ENCODE assay signal across 8 cellular contexts in the genomic region with DNA sequence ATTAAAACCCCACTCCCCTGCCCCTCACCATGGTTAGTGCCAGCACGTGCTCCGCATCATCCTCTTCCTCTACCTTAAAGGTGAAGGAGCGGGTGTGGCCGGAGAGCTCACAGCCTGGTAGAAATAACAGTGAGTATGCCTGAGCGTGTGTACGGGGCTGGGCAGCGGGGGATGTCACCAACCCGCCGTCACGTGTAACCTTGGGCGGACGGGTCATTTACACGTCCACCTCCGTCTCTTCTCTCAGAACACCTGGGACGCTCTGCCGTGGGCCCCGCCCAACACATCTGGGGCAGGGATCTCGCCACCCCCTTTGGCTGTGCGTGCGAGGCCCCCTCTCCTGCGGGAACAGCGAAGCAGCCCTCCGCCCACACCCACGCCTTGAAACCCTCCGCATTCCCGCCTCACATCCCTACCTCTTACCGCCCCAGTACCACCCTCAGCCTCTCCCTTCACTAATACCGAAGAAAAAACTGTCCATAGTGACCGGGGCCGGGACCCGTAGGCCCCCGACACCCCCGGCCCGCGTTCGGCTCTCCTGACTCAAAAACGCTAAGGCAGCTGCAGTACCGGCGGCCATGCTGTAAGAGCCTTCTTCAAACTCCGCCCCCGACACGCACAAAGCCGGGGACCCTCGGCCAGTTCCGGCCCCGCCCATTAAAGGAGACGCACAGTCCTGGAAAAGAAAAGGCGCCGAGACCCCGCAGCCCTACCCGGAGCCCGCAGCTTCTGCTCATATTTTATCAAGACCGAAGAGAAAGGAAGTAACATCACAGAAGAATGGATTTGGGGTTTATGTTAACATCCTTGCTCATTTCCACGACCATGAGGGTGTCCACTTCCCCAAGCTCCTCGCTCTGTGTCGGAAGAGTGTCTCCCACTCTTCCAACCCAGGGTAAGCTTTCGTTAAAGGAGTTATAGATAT. TPM values are rescaled to one million over a fixed set of nuclear protein-coding genes. Genes with fewer than 3 reads are reported as not detected.
DNase-seq lines count a peak whose midpoint lies in the region; ATAC-seq, FAIRE-seq and TF ChIP-seq lines count a peak whose summit lies in the region.

A gene with protein sequence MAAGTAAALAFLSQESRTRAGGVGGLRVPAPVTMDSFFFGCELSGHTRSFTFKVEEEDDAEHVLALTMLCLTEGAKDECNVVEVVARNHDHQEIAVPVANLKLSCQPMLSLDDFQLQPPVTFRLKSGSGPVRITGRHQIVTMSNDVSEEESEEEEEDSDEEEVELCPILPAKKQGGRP (minus strand): TSS at position 636 of the 925 bp plus-strand sequence. CDS start 56 bp downstream, at position 580.

- H3K27ac ChIP-seq in HEK293 (ENCODE audit: extremely low read depth, low read depth, low read length) (peak within 1 kb of the TSS; percentile 37), astrocyte (ENCODE audit: low read depth, low read length) (peak within 1 kb of the TSS; percentile 68), hepatocyte (peak within 1 kb of the TSS; percentile 73), aorta (ENCODE audit: low read depth in 1 of 2, low read length in 2 of 2) (no peak within 1 kb of the TSS)

- CTCF ChIA-PET in HEK293 (lab: Yijun Ruan, JAX) = interaction anchor here (0.6 to 8.1 kb wide), 21 partner anchors 11 to 617 kb away, joined by 3 to 203 read pairs (median 6); no protein-coding TSS in a partner anchor

- peak; percentile 64 for DNase-seq in GDM1 (lab: John Stamatoyannopoulos, UW)
- peak; percentile 4 for DNase-seq in NCI-H1436 treated with DMSO at 0.1 percent for 48 hours (lab: John Stamatoyannopoulos, UW)
- peak; percentile 72 for DNase-seq in T-helper 9 cell
- DNase-seq in astrocyte (ENCODE audit: low read depth) = peak; percentile 55
- DNase-seq in hepatocyte (ENCODE audit: low spot score) = peak; percentile 94
- no peak for DNase-seq in retinal pigment epithelial cell (ENCODE audit: low read depth)
- peak; percentile 89 to 94 for DNase-seq in aorta

- ATAC-seq in aorta (ENCODE audit: low FRiP score) = peak; percentile 75

- peaks cover 22% of the 10 kb centered on the region for H3K79me2 ChIP-seq in astrocyte (ENCODE audit: insufficient read depth, low read length)
- H3K79me2 ChIP-seq in hepatocyte = no peaks in the 10 kb centered on the region

- peak within 1 kb of the TSS; percentile 81 for H3K4me3 ChIP-seq in HEK293 (ENCODE audit: low read depth, low read length)
- H3K4me3 ChIP-seq in astrocyte (ENCODE audit: insufficient read depth, low read depth, low read length) = peak within 1 kb of the TSS; percentile 83
- H3K4me3 ChIP-seq in hepatocyte = peak within 1 kb of the TSS; percentile 87
- peak within 1 kb of the TSS; percentile 87 for H3K4me3 ChIP-seq in retinal pigment epithelial cell (ENCODE audit: low read length)
- H3K4me3 ChIP-seq in aorta (ENCODE audit: low read length in 2 of 2) = peak within 1 kb of the TSS; percentile 43 to 49

- H3K27me3 ChIP-seq in astrocyte (ENCODE audit: insufficient read depth, low read length) = peaks cover 12% of the 10 kb centered on the region
- H3K27me3 ChIP-seq in hepatocyte = peaks cover 15% of the 10 kb centered on the region
- no peaks in the 10 kb centered on the region for H3K27me3 ChIP-seq in aorta (ENCODE audit: control insufficient read depth in 1 of 2, insufficient read depth in 2 of 2, low read length in 1 of 2)

- TF ChIP-seq CTCF in HEK293 (tag by site-specific recombination; IDR thresholded peaks at IDR 0.05) (no peak), astrocyte (IDR thresholded peaks at IDR 0.05; ENCODE audit: insufficient read depth, low read depth, low read length) (no peak), hepatocyte (IDR thresholded peaks at IDR 0.05; ENCODE audit: poor library complexity) (no peak), retinal pigment epithelial cell (conservative IDR thresholded peaks at IDR 0.05; ENCODE audit: low read depth, low read length) (no peak)

- H3K4me1 ChIP-seq in HEK293 (ENCODE audit: control insufficient read depth, insufficient read depth, low read length) (peaks cover 18% of the 10 kb centered on the region), astrocyte (ENCODE audit: insufficient read depth, low read length) (peaks cover 33% of the 10 kb centered on the region), hepatocyte (ENCODE audit: insufficient read depth) (peaks cover 25% of the 10 kb centered on the region), aorta (ENCODE audit: control insufficient read depth in 1 of 2, insufficient read depth in 2 of 2, low read length in 2 of 2) (no peaks in the 10 kb centered on the region)

- no peak for FAIRE-seq in astrocyte (lab: Jason Lieb, UNC)

- no peaks in the 10 kb centered on the region for H3K9me2 ChIP-seq in hepatocyte (replicated peaks; ENCODE audit: insufficient read depth)

- no peaks in the 10 kb centered on the region for H3K9me3 ChIP-seq in HEK293 (ENCODE audit: control insufficient read depth, insufficient read depth, low read depth, low read length)
- H3K9me3 ChIP-seq in astrocyte (ENCODE audit: insufficient read depth, low read depth, low read length) = no peaks in the 10 kb centered on the region
- H3K9me3 ChIP-seq in hepatocyte (ENCODE audit: low read depth) = no peaks in the 10 kb centered on the region
- no peaks in the 10 kb centered on the region for H3K9me3 ChIP-seq in aorta (ENCODE audit: control insufficient read depth, low read length)

- POLR2A ChIA-PET in HEK293 (lab: Yijun Ruan, JAX) = interaction anchor here (1.1 to 2.8 kb wide), 2 partner anchors 13 to 35 kb away, joined by 3 to 16 read pairs; a partner anchor contains a TSS

- WGBS in hepatocyte (ENCODE audit: low lambda C conversion rate, missing lambda C conversion rate) = 3% methylated on average over 49 of the region's 57 CpGs
- 1 to 2% methylated on average over 54 to 57 of the region's 57 CpGs for WGBS in aorta, 2 donors

- H3K27ac Mint-ChIP-seq in astrocyte (ENCODE audit: unreplicated experiment) = peak within 1 kb of the TSS; percentile 95

- H3K4me2 ChIP-seq in astrocyte (ENCODE audit: low read length) = peak within 1 kb of the TSS; percentile 89
- peak within 1 kb of the TSS; percentile 81 for H3K4me2 ChIP-seq in hepatocyte

- H3K36me3 Mint-ChIP-seq in astrocyte (ENCODE audit: low read depth, unreplicated experiment) = peaks cover 3% of the 10 kb centered on the region

- H3K36me3 ChIP-seq in HEK293 (ENCODE audit: control insufficient read depth in 2 of 2, insufficient read depth in 1 of 2, low read length in 2 of 2) (peaks cover 22 to 47% of the 10 kb centered on the region in 2 experiments), astrocyte (ENCODE audit: insufficient read depth, low read length) (peaks cover 29% of the 10 kb centered on the region), hepatocyte (replicated peaks; ENCODE audit: insufficient read depth, low read depth) (no peaks in the 10 kb centered on the region), aorta (ENCODE audit: control insufficient read depth in 1 of 2, insufficient read depth in 2 of 2, low read length in 1 of 2) (peaks cover 4 to 7% of the 10 kb centered on the region in 2 donors)

- no peaks in the 10 kb centered on the region for H3K9me3 Mint-ChIP-seq in astrocyte (ENCODE audit: unreplicated experiment)

- intact Hi-C loops in aorta (cut with DNase I) = loop anchor here (5.0 kb wide), 3 partner anchors 181 to 566 kb away; no protein-coding TSS in a partner anchor

- H4K20me1 ChIP-seq in astrocyte (ENCODE audit: insufficient read depth, low read length) = peaks cover 68% of the 10 kb centered on the region
- no peaks in the 10 kb centered on the region for H4K20me1 ChIP-seq in hepatocyte (ENCODE audit: insufficient read depth, poor library complexity, severe bottlenecking)

- peak within 1 kb of the TSS; percentile 96 for H3K4me3 Mint-ChIP-seq in astrocyte (ENCODE audit: unreplicated experiment)

- peaks cover 12% of the 10 kb centered on the region for H3K4me1 Mint-ChIP-seq in astrocyte (ENCODE audit: low read depth, unreplicated experiment)

- H2AFZ ChIP-seq in astrocyte (ENCODE audit: low read depth, low read length) = peak within 1 kb of the TSS; percentile 55
- peak within 1 kb of the TSS; percentile 54 for H2AFZ ChIP-seq in hepatocyte

- peaks cover 6% of the 10 kb centered on the region for H3K27me3 Mint-ChIP-seq in astrocyte (ENCODE audit: low read depth, unreplicated experiment)

- peak within 1 kb of the TSS; percentile 93 for H3K9ac ChIP-seq in astrocyte (ENCODE audit: low read length)

TF ChIP-seq in HEK293, 187 proteins besides CTCF, POLR2A, EP300 and RAD21 (continues in another document):
- no peak for TF ChIP-seq ZNF529 (tag by site-specific recombination; IDR thresholded peaks at IDR 0.05; ENCODE audit: insufficient replicate concordance)
- TF ChIP-seq ZNF521 (tag by site-specific recombination; IDR thresholded peaks at IDR 0.05) = no peak
- peak; percentile 50 for TF ChIP-seq ZNF629 (tag by site-specific recombination; IDR thresholded peaks at IDR 0.05)
- peak; percentile 80 for TF ChIP-seq KLF9 (tag by site-specific recombination; IDR thresholded peaks at IDR 0.05; ENCODE audit: low read depth)
- TF ChIP-seq, protein P1, sequence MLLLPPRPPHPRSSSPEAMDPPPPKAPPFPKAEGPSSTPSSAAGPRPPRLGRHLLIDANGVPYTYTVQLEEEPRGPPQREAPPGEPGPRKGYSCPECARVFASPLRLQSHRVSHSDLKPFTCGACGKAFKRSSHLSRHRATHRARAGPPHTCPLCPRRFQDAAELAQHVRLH (tag by site-specific recombination; IDR thresholded peaks at IDR 0.05) = 0 out of 2 replicates have a peak, but pooled peaks have one; percentile 50
- no peak for TF ChIP-seq ZNF623 (tag by site-specific recombination; IDR thresholded peaks at IDR 0.05)
- TF ChIP-seq, protein P2, sequence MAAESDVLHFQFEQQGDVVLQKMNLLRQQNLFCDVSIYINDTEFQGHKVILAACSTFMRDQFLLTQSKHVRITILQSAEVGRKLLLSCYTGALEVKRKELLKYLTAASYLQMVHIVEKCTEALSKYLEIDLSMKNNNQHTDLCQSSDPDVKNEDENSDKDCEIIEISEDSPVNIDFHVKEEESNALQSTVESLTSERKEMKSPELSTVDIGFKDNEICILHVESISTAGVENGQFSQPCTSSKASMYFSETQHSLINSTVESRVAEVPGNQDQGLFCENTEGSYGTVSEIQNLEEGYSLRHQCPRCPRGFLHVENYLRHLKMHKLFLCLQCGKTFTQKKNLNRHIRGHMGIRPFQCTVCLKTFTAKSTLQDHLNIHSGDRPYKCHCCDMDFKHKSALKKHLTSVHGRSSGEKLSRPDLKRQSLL (tag by site-specific recombination; IDR thresholded peaks at IDR 0.05) = no peak
- peak; percentile 100 for TF ChIP-seq ZNF341 (tag by site-specific recombination; IDR thresholded peaks at IDR 0.05; ENCODE audit: low read depth)

RNA-seq across cellular contexts. Expression of the gene that starts here (rescaled TPM):
- 36.5 and 40.7 TPM in 2 replicates for total RNA-seq in astrocyte
- 69.4 and 71.6 TPM in 2 replicates for total RNA-seq in hepatocyte
- 4.0 and 5.1 TPM in 2 replicates for polyA plus RNA-seq in hepatocyte
- 10 to 100 TPM; 12.7 to 19.8 TPM for total RNA-seq in aorta
- 10 to 100 TPM; 18.5 to 22.3 TPM for polyA plus RNA-seq in aorta

Comparison
In these comparisons a context has a peak if more than half of its experiments do, and no peak if none do; other contexts are left out.
1. H3K27ac ChIP-seq: peak in HEK293 (single experiment), astrocyte (single experiment) and hepatocyte (single experiment); none in aorta (0 of 2).
2. Peak in every context shown above with its lines, with median percentiles within 50 percentile points of each other: H3K4me3 ChIP-seq.